Comparison of ENCODE assay signal across 30 cellular contexts in the genomic region with DNA sequence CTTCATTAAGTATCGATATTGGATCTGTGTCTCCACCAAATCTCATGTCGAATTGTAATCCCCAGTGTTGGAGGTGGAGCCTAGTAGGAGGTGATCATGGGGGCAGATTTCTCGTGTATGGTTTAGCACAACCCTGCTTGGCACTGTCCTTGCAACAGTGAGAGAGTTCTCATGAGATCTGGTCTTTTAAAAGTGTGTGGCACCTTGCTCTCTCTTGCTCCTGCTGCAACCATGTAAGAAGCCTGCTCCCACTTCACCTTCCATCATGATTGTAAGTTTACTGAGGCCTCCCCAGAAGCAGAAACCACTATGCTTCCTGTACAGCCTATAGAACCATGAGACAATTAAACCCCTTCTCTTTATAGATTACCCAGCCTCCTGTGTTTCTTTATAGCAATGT.
"Had no signal": no experiment of that assay in that cellular context is flagged by ENCODE, and none has a peak within 500 bp of the region (broad histone marks: within the 10 kb centered on the region; RNA-seq: fewer than 3 reads in every experiment).

No MANE protein-coding gene starts in this region.

- H3K36me3 ChIP-seq: neural progenitor cell, pancreas, spleen, suprapubic skin, tibial artery, transverse colon, upper lobe of right lung, uterus had no signal

- H3K9me3 Mint-ChIP-seq: type B pancreatic cell had no signal

- H3K4me3 Mint-ChIP-seq: naive thymus-derived CD4-positive, alpha-beta T cell; natural killer cell; nephron; neural progenitor cell; stimulated activated memory B cell treated with anti-CD40 and anti-IgM and Interleukin-4, amounts not matched to agents 10 μg/mL and 1 μg/mL and 100 μg/mL, for 72 hours; stimulated activated naive CD8-positive, alpha-beta T cell treated with anti-CD3 and anti-CD28 coated beads, Interleukin-15, amount 100 ng/mL, for 72 hours; type B pancreatic cell had no signal

- H3K9me3 ChIP-seq: pancreas, suprapubic skin, testis, tibial artery, uterus had no signal

- H3K4me1 ChIP-seq: neural progenitor cell, pancreas, psoas muscle, spleen, suprapubic skin, testis, tibial artery, transverse colon, upper lobe of right lung, uterus had no signal

- ATAC-seq: naive thymus-derived CD4-positive, alpha-beta T cell; natural killer cell; pancreas; psoas muscle; right cardiac atrium; sciatic nerve; stimulated activated memory B cell treated with anti-CD40 and anti-IgM and Interleukin-4, amounts not matched to agents 10 μg/mL and 1 μg/mL and 100 μg/mL, for 72 hours; stimulated activated naive CD8-positive, alpha-beta T cell treated with anti-CD3 and anti-CD28 coated beads, Interleukin-15, amount 100 ng/mL, for 72 hours; stimulated activated naive CD8-positive, alpha-beta T cell treated with anti-CD3 and anti-CD28 coated beads, Interleukin-15, Interleukin-2, amounts not matched to agents 100 U/mL and 50 U/mL, for 24 hours; upper lobe of right lung had no signal

- H3K4me1 Mint-ChIP-seq: naive thymus-derived CD4-positive, alpha-beta T cell; natural killer cell; neural progenitor cell; stimulated activated memory B cell treated with anti-CD40 and anti-IgM and Interleukin-4, amounts not matched to agents 10 μg/mL and 1 μg/mL and 100 μg/mL, for 72 hours; stimulated activated naive CD8-positive, alpha-beta T cell treated with anti-CD3 and anti-CD28 coated beads, Interleukin-15, amount 100 ng/mL, for 72 hours had no signal

- H3K27ac Mint-ChIP-seq: naive thymus-derived CD4-positive, alpha-beta T cell; natural killer cell; nephron; neural progenitor cell; progenitor cell of endocrine pancreas; stimulated activated memory B cell treated with anti-CD40 and anti-IgM and Interleukin-4, amounts not matched to agents 10 μg/mL and 1 μg/mL and 100 μg/mL, for 72 hours; stimulated activated naive CD8-positive, alpha-beta T cell treated with anti-CD3 and anti-CD28 coated beads, Interleukin-15, amount 100 ng/mL, for 72 hours; type B pancreatic cell had no signal

- H3K27me3 ChIP-seq: neural progenitor cell, pancreas, testis, transverse colon, uterus had no signal

- DNase-seq: naive thymus-derived CD4-positive, alpha-beta T cell; natural killer cell; occipital lobe; pancreas; psoas muscle; right cardiac atrium; spleen; stimulated activated CD4-positive, alpha-beta T cell treated with anti-CD3 and anti-CD28 coated beads, Interleukin-12 subunit alpha, Interleukin-12 subunit beta, amount 100 ng/mL, for 4 hours; stimulated activated CD4-positive, alpha-beta T cell treated with anti-CD3 and anti-CD28 coated beads, Interleukin-1b, Interleukin-23, amount 100 ng/mL, for 48 hours; stimulated activated CD4-positive, alpha-beta T cell treated with anti-CD3 and anti-CD28 coated beads, Interleukin-4, amount 100 ng/mL, for 1 hour; stimulated activated CD4-positive, alpha-beta T cell treated with anti-CD3 and anti-CD28 coated beads, Interleukin-4, amount 100 ng/mL, for 4 hours; stimulated activated CD8-positive, alpha-beta memory T cell treated with anti-CD3 and anti-CD28 coated beads, Interleukin-4, amount 100 ng/mL, for 48 hours; stimulated activated naive CD4-positive, alpha-beta T cell; stimulated activated naive CD8-positive, alpha-beta T cell treated with anti-CD3 and anti-CD28 coated beads, Interleukin-15, amount 100 ng/mL, for 72 hours; stimulated activated naive CD8-positive, alpha-beta T cell treated with anti-CD3 and anti-CD28 coated beads, Interleukin-15, Interleukin-2, amounts not matched to agents 100 U/mL and 50 U/mL, for 24 hours; substantia nigra; testis; tibial artery; transverse colon; upper lobe of right lung; uterus had no signal

- H3K4me3 ChIP-seq: neural progenitor cell, pancreas, psoas muscle, skin epidermis, smooth muscle cell, spleen, suprapubic skin, testis, tibial artery, transverse colon, upper lobe of right lung, uterus had no signal

- H3K27me3 Mint-ChIP-seq: stimulated activated memory B cell treated with anti-CD40 and anti-IgM and Interleukin-4, amounts not matched to agents 10 μg/mL and 1 μg/mL and 100 μg/mL, for 72 hours; stimulated activated naive CD8-positive, alpha-beta T cell treated with anti-CD3 and anti-CD28 coated beads, Interleukin-15, amount 100 ng/mL, for 72 hours had no signal

- H3K27ac ChIP-seq: neural progenitor cell, pancreas, psoas muscle, skin epidermis, spleen, suprapubic skin, testis, tibial artery, transverse colon, upper lobe of right lung, uterus had no signal

- H3K36me3 Mint-ChIP-seq: naive thymus-derived CD4-positive, alpha-beta T cell; natural killer cell; neural progenitor cell; stimulated activated memory B cell treated with anti-CD40 and anti-IgM and Interleukin-4, amounts not matched to agents 10 μg/mL and 1 μg/mL and 100 μg/mL, for 72 hours; type B pancreatic cell had no signal
